15 cellular contexts compared by ENCODE assay signal in genomic region chr6:157689875-157690274, GRCh38.
DNase-seq lines count a peak whose midpoint lies in the region; ATAC-seq, FAIRE-seq and TF ChIP-seq lines count a peak whose summit lies in the region.
"Had no signal": no experiment of that assay in that cellular context is flagged by ENCODE, and none has a peak within 500 bp of the region (broad histone marks: within the 10 kb centered on the region; RNA-seq: fewer than 3 reads in every experiment).

No MANE protein-coding gene starts in this region.

- H2AFZ ChIP-seq in K562 (ENCODE audit: low read depth, low read length): no peak overlapping the region

- H3K4me3 Mint-ChIP-seq in activated T-cell treated with anti-CD3 and anti-CD28 coated beads, Interleukin-2, amount 50 U/mL, for 24 hours: no peak overlapping the region
- no peak overlapping the region for H3K4me3 Mint-ChIP-seq in activated T-helper 17 cell treated with anti-CD3 and anti-CD28 coated beads, Interleukin-2, amount 50 U/mL, for 72 hours
- no peak overlapping the region for H3K4me3 Mint-ChIP-seq in nephron progenitor cell
- H3K4me3 Mint-ChIP-seq: B cell; CD8-positive, alpha-beta T cell; H9 had no signal

- H3K27ac ChIP-seq in K562 (ENCODE audit: extremely low read depth, low read depth, low read length) (no peak overlapping the region), stomach (peak overlapping the region in 4 of 5 donors; percentile 21 to 85 (median 71))
- H3K27ac ChIP-seq: 22Rv1; BLaER1 treated with 17β-estradiol and CSF1 and Interleukin-3, amounts not matched to agents 10 nM and 100 nM had no signal

- TF ChIP-seq CTCF in K562 (IDR thresholded peaks at IDR 0.05 in 2 of 3, conservative IDR thresholded peaks at IDR 0.05 in 1 of 3; ENCODE audit: insufficient read depth in 2 of 3, low read depth in 1 of 3, low read length in 3 of 3): no peak
- no peak for TF ChIP-seq CTCF in stomach (IDR thresholded peaks at IDR 0.05)
- no peak for TF ChIP-seq CTCF in nephron progenitor cell (IDR thresholded peaks at IDR 0.05)

- H3K9me3 ChIP-seq in K562 (replicated peaks; ENCODE audit: control insufficient read depth, insufficient read depth, low read depth, low read length) (no peaks in the 10 kb centered on the region), stomach (no peaks in the 10 kb centered on the region)
- H3K9me3 ChIP-seq: BLaER1 treated with 17β-estradiol and CSF1 and Interleukin-3, amounts not matched to agents 10 nM and 100 nM had no signal

- no peak; the same call in 2 of the 3 replicates for ATAC-seq in K562
- ATAC-seq in activated T-helper 17 cell treated with anti-CD3 and anti-CD28 coated beads, Interleukin-2, amount 50 U/mL, for 72 hours (replicated peaks): no peak
- ATAC-seq: CD8-positive, alpha-beta T cell had no signal

- H3K36me3 ChIP-seq in K562 (ENCODE audit: control insufficient read depth, insufficient read depth, low read length) (no peaks in the 10 kb centered on the region), stomach (no peaks in the 10 kb centered on the region)
- H3K36me3 ChIP-seq: BLaER1 treated with 17β-estradiol and CSF1 and Interleukin-3, amounts not matched to agents 10 nM and 100 nM had no signal

- no peaks in the 10 kb centered on the region for H3K79me2 ChIP-seq in K562 (ENCODE audit: control insufficient read depth, insufficient read depth, low read length)

- no peak for FAIRE-seq in K562 (lab: Jason Lieb, UNC)

- H4K20me1 ChIP-seq in K562 (replicated peaks; ENCODE audit: control insufficient read depth, insufficient read depth, low read length): no peaks in the 10 kb centered on the region
- H4K20me1 ChIP-seq: BLaER1 treated with 17β-estradiol and CSF1 and Interleukin-3, amounts not matched to agents 10 nM and 100 nM had no signal

- TF ChIP-seq RAD21 in K562 (CRISPR knock-in tag; conservative IDR thresholded peaks at IDR 0.05 in 1 of 2, IDR thresholded peaks at IDR 0.05 in 1 of 2): no peak

- in situ Hi-C loops in K562 (cut with MboI): no loop called here

- peaks cover 0 to 7% of the 10 kb centered on the region in 2 experiments; a peak in 3 of 5 replicates for H3K4me1 ChIP-seq in K562 (replicated peaks in 1 of 2; ENCODE audit: control insufficient read depth in 2 of 2, insufficient read depth in 2 of 2, low read length in 2 of 2)
- peaks cover 9 to 14% (median 10%) of the 10 kb centered on the region in 4 donors for H3K4me1 ChIP-seq in stomach

- WGBS in K562 (ENCODE audit: insufficient coverage, low coverage, missing lambda C conversion rate): 26% methylated on average over 7 of the region's 7 CpGs
- WGBS in stomach, 5 donors: 72 to 83% (median 77%) methylated on average over 7 of the region's 7 CpGs

- H3K9me3 Mint-ChIP-seq in activated T-cell treated with anti-CD3 and anti-CD28 coated beads, Interleukin-2, amount 50 U/mL, for 24 hours: no peaks in the 10 kb centered on the region
- H3K9me3 Mint-ChIP-seq in activated T-helper 17 cell treated with anti-CD3 and anti-CD28 coated beads, Interleukin-2, amount 50 U/mL, for 72 hours: no peaks in the 10 kb centered on the region
- H3K9me3 Mint-ChIP-seq in nephron progenitor cell: no peaks in the 10 kb centered on the region
- H3K9me3 Mint-ChIP-seq: CD8-positive, alpha-beta T cell; H9 had no signal

- H3K9ac ChIP-seq in K562 (ENCODE audit: insufficient read depth in 1 of 2, low read depth in 2 of 2, low read length in 2 of 2): no peak overlapping the region
- H3K9ac ChIP-seq: BLaER1 treated with 17β-estradiol and CSF1 and Interleukin-3, amounts not matched to agents 10 nM and 100 nM had no signal

- peaks cover 11% of the 10 kb centered on the region for H3K27me3 Mint-ChIP-seq in activated T-cell treated with anti-CD3 and anti-CD28 coated beads, Interleukin-2, amount 50 U/mL, for 24 hours
- H3K27me3 Mint-ChIP-seq in activated T-helper 17 cell treated with anti-CD3 and anti-CD28 coated beads, Interleukin-2, amount 50 U/mL, for 72 hours: peaks cover 14% of the 10 kb centered on the region
- peaks cover 26% of the 10 kb centered on the region for H3K27me3 Mint-ChIP-seq in nephron progenitor cell (ENCODE audit: low read depth, poor library complexity)

- H3K27me3 ChIP-seq in K562 (ENCODE audit: control insufficient read depth in 2 of 2, insufficient read depth in 2 of 2, low read length in 2 of 2) (peaks cover 54 to 68% of the 10 kb centered on the region in 2 experiments), stomach (peaks cover 0 to 6% (median 0%) of the 10 kb centered on the region in 3 donors)
- H3K27me3 ChIP-seq: BLaER1 treated with 17β-estradiol and CSF1 and Interleukin-3, amounts not matched to agents 10 nM and 100 nM had no signal

- peak; percentile 21 for DNase-seq in activated T-cell treated with anti-CD3 and anti-CD28 coated beads, Interleukin-2, amount 50 U/mL, for 24 hours
- DNase-seq in activated T-cell treated with anti-CD3 and anti-CD28 coated beads, Interleukin-2, amount 50 U/mL, for 48 hours: no peak
- DNase-seq in K562 (ENCODE audit: extremely low read depth in 1 of 4, low spot score in 3 of 4) (no peak), mesenteric fat pad (ENCODE audit: low spot score) (peak; percentile 69), stomach (no peak), nephron progenitor cell (no peak)
- DNase-seq: CD8-positive, alpha-beta T cell; DMS79 treated with DMSO at 0.1 percent for 48 hours; GF-D8; GOT3; H9 had no signal

- no TSS peak for BruUV-seq in K562 (replicated peaks; lab: Mats Ljungman, UMichigan)

- POLR2A ChIA-PET in K562 (lab: Yijun Ruan, JAX): interaction anchor here (0.6 to 2.5 kb wide), 3 partner anchors 9 to 89 kb away, joined by 3 to 6 read pairs (median 3); no protein-coding TSS in a partner anchor

- H3K4me3 ChIP-seq in K562 (no peak overlapping the region), stomach (no peak overlapping the region)
- H3K4me3 ChIP-seq: BLaER1 treated with 17β-estradiol and CSF1 and Interleukin-3, amounts not matched to agents 10 nM and 100 nM had no signal

- intact Hi-C loops in K562 (cut with micrococcal nuclease): no loop called here
- intact Hi-C loops in stomach (cut with DNase I; ENCODE audit: low total_unique reads): no loop called here

- H3K4me2 ChIP-seq in K562 (ENCODE audit: insufficient read depth, low read length): no peak overlapping the region
- H3K4me2 ChIP-seq: BLaER1 treated with 17β-estradiol and CSF1 and Interleukin-3, amounts not matched to agents 10 nM and 100 nM had no signal

- TF ChIP-seq POLR2A in K562 (conservative IDR thresholded peaks at IDR 0.05) (no peak), stomach (IDR thresholded peaks at IDR 0.05) (no peak)

- no peaks in the 10 kb centered on the region for H3K9me1 ChIP-seq in K562 (ENCODE audit: control insufficient read depth, insufficient read depth, low read length)

- CTCF ChIA-PET in K562 (lab: Yijun Ruan, JAX; ENCODE audit: low intra/inter-chr PET ratio): interaction anchor here (0.6 kb wide), 1 partner anchor 530 kb away, joined by 3 read pairs; no protein-coding TSS in a partner anchor

- H3K4me1 Mint-ChIP-seq in activated T-cell treated with anti-CD3 and anti-CD28 coated beads, Interleukin-2, amount 50 U/mL, for 24 hours (ENCODE audit: low read depth): no peaks in the 10 kb centered on the region
- no peaks in the 10 kb centered on the region for H3K4me1 Mint-ChIP-seq in activated T-helper 17 cell treated with anti-CD3 and anti-CD28 coated beads, Interleukin-2, amount 50 U/mL, for 72 hours
- H3K4me1 Mint-ChIP-seq in nephron progenitor cell: no peaks in the 10 kb centered on the region
- H3K4me1 Mint-ChIP-seq: B cell had no signal

- TF ChIP-seq EP300 in K562 (IDR thresholded peaks at IDR 0.05; ENCODE audit: low read length) (no peak), stomach (IDR thresholded peaks at IDR 0.05) (no peak)

- no peak overlapping the region for H3K27ac Mint-ChIP-seq in activated T-cell treated with anti-CD3 and anti-CD28 coated beads, Interleukin-2, amount 50 U/mL, for 24 hours
- no peak overlapping the region for H3K27ac Mint-ChIP-seq in activated T-helper 17 cell treated with anti-CD3 and anti-CD28 coated beads, Interleukin-2, amount 50 U/mL, for 72 hours
- H3K27ac Mint-ChIP-seq in nephron progenitor cell: no peak overlapping the region
- H3K27ac Mint-ChIP-seq: B cell; CD8-positive, alpha-beta T cell; H9 had no signal

- no peaks in the 10 kb centered on the region for H3K36me3 Mint-ChIP-seq in activated T-cell treated with anti-CD3 and anti-CD28 coated beads, Interleukin-2, amount 50 U/mL, for 24 hours (ENCODE audit: low read depth)
- H3K36me3 Mint-ChIP-seq in activated T-helper 17 cell treated with anti-CD3 and anti-CD28 coated beads, Interleukin-2, amount 50 U/mL, for 72 hours (ENCODE audit: low read depth): no peaks in the 10 kb centered on the region
- no peaks in the 10 kb centered on the region for H3K36me3 Mint-ChIP-seq in nephron progenitor cell (ENCODE audit: low read depth)
- H3K36me3 Mint-ChIP-seq: CD8-positive, alpha-beta T cell had no signal

Comparison
In these comparisons a context has a peak if more than half of its experiments do, and no peak if none do; other contexts are left out.
1. DNase-seq: peak in activated T-cell treated with anti-CD3 and anti-CD28 coated beads, Interleukin-2, amount 50 U/mL, for 24 hours (single experiment) and mesenteric fat pad (single experiment); none in activated T-cell treated with anti-CD3 and anti-CD28 coated beads, Interleukin-2, amount 50 U/mL, for 48 hours (0 of 2), K562 (0 of 4), stomach (single experiment) and nephron progenitor cell (single experiment).